ENCODE assay signal across 1 cellular context in the genomic region with DNA sequence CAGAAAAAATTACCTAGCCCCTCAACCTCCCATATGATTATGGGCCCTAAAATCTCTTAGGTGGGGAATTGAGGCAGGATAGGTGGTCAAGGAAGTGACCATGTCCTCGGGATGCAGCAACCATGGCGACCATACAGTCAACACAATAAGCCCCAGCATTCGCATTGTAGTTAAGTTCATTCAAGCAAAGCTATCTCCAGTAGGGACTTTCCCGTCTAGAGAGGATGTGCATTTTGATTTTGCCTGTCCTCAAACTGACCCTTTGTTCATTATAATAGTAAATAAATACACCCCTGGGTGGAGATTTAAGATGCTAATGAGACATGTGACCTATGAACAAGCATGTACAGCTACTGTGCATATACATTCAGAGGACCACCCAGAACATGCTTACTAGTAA.
TF ChIP-seq lines count a peak whose summit lies in the region.

No MANE protein-coding gene starts in this region.

TF ChIP-seq in GM12878, 131 proteins besides CTCF, POLR2A, EP300 and RAD21 (continued from another document):
- TF ChIP-seq SIN3A (IDR thresholded peaks at IDR 0.05; ENCODE audit: low read depth, low read length): no peak
